14 cellular contexts compared by ENCODE assay signal in genomic region chr22:25892678-25893077, GRCh38.
"Had no signal": no experiment of that assay in that cellular context is flagged by ENCODE, and none has a peak within 500 bp of the region (broad histone marks: within the 10 kb centered on the region; RNA-seq: fewer than 3 reads in every experiment).

No MANE protein-coding gene starts in this region.

- DNase-seq: activated CD4-positive, alpha-beta T cell treated with anti-CD3 and anti-CD28 coated beads, Interleukin-2, amount 50 U/mL, for 1 hour; activated effector memory CD4-positive, alpha-beta T cell treated with anti-CD3 and anti-CD28 coated beads, Interleukin-2, amount 50 U/mL, for 16 hours; effector memory CD8-positive, alpha-beta T cell; erythroblast; kidney glomerular epithelial cell; nephron progenitor cell; sigmoid colon; stimulated activated CD4-positive, alpha-beta T cell treated with anti-CD3 and anti-CD28 coated beads, Interleukin-2, amount 100 ng/mL, for 24 hours; stimulated activated naive CD4-positive, alpha-beta T cell; substantia nigra; transverse colon had no signal

- H3K27ac ChIP-seq: hepatocyte, sigmoid colon, transverse colon had no signal

- H3K79me2 ChIP-seq: hepatocyte had no signal

- H3K36me3 Mint-ChIP-seq: activated naive CD8-positive, alpha-beta T cell; brain had no signal

- H3K4me3 Mint-ChIP-seq: activated naive CD8-positive, alpha-beta T cell; brain; effector memory CD8-positive, alpha-beta T cell; nephron progenitor cell had no signal

- H3K27ac Mint-ChIP-seq: activated naive CD8-positive, alpha-beta T cell; brain; effector memory CD8-positive, alpha-beta T cell; nephron progenitor cell had no signal

- H3K4me3 ChIP-seq: hepatocyte, sigmoid colon, transverse colon had no signal

- H3K4me1 Mint-ChIP-seq: nephron progenitor cell had no signal

- H3K4me1 ChIP-seq: sigmoid colon, transverse colon had no signal

- H3K9me3 Mint-ChIP-seq: effector memory CD8-positive, alpha-beta T cell had no signal

- H3K9me3 ChIP-seq: sigmoid colon, transverse colon had no signal

- H3K36me3 ChIP-seq: sigmoid colon, transverse colon had no signal

- H3K4me2 ChIP-seq: hepatocyte had no signal

- H2AFZ ChIP-seq: hepatocyte had no signal
